ENCODE assay signal across 16 cellular contexts in the genomic region with DNA sequence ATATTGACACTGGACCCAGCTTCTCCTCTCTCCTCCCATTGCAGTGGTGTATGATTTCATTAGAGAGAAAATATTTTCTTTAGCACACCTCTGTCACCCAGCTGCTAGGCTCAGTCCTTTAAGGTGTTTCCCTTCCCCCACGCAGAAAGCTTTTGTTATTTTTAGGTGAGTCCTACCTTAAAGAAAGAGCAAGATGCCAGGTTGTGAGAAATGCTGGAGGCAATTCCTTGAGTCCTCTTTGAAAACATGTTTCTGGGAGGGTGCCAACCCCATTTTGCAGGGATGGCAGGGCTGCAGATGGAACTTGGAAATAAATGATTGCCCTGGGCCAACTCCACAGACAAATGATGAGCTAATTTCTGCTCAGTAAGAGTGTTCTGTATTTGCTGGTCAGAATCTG.
DNase-seq lines count a peak whose midpoint lies in the region; ATAC-seq and TF ChIP-seq lines count a peak whose summit lies in the region.
"Had no signal": no experiment of that assay in that cellular context is flagged by ENCODE, and none has a peak within 500 bp of the region (broad histone marks: within the 10 kb centered on the region; RNA-seq: fewer than 3 reads in every experiment).

No MANE protein-coding gene starts in this region.

- no peak overlapping the region for H3K27ac ChIP-seq in PC-9
- H3K27ac ChIP-seq in left lung: no peak overlapping the region

- CTCF ChIA-PET in PC-9 (lab: Charles Lee): no interaction called here

- no peaks in the 10 kb centered on the region; the same call in 1 of the 2 replicates for H3F3A ChIP-seq in PC-9 (ENCODE audit: insufficient read depth, low read depth)

- H3K4me1 ChIP-seq in PC-9 (replicated peaks; ENCODE audit: insufficient read depth) (peaks cover 18% of the 10 kb centered on the region), left lung (no peaks in the 10 kb centered on the region)

- 0 out of 2 replicates have a peak overlapping the region, but pooled peaks have one; percentile 10 for H3K4me2 ChIP-seq in PC-9
- H3K4me2 ChIP-seq: SK-N-SH had no signal

- no TSS peak for BruUV-seq in PC-9 (replicated peaks; lab: Mats Ljungman, UMichigan)

- no peaks in the 10 kb centered on the region for H4K20me1 ChIP-seq in PC-9 (ENCODE audit: insufficient read depth)

- no peaks in the 10 kb centered on the region for H3K27me3 ChIP-seq in PC-9 (ENCODE audit: insufficient read depth, low read depth)
- H3K27me3 ChIP-seq in left lung: no peaks in the 10 kb centered on the region

- TF ChIP-seq CTCF in PC-9 (conservative IDR thresholded peaks at IDR 0.05) (no peak), left lung (IDR thresholded peaks at IDR 0.05) (no peak)

- H2AFZ ChIP-seq in PC-9: no peak overlapping the region

- H3K79me2 ChIP-seq in PC-9 (ENCODE audit: low read depth): no peaks in the 10 kb centered on the region

- POLR2A ChIA-PET in PC-9 (lab: Charles Lee; ENCODE audit: unreplicated experiment): no interaction called here

- intact Hi-C loops in PC-9 (cut with micrococcal nuclease; ENCODE audit: unreplicated experiment) (loop anchor here (2.0 kb wide), 1 partner anchor 21 kb away; no protein-coding TSS in a partner anchor), left lung (cut with DNase I) (no loop called here)

- peaks cover 5% of the 10 kb centered on the region; the same call in 1 of the 2 replicates for H3K9me3 ChIP-seq in PC-9 (ENCODE audit: insufficient read depth, low read depth)
- H3K9me3 ChIP-seq in left lung: no peaks in the 10 kb centered on the region
- H3K9me3 ChIP-seq: SK-N-SH had no signal

- H3K36me3 ChIP-seq in PC-9 (ENCODE audit: low read depth) (no peaks in the 10 kb centered on the region), left lung (no peaks in the 10 kb centered on the region)

- H3K9me2 ChIP-seq in PC-9 (ENCODE audit: insufficient read depth): no peaks in the 10 kb centered on the region; the same call in 1 of the 2 replicates
- H3K9me2 ChIP-seq: SK-N-SH had no signal

- DNase-seq in DMS79 (lab: John Stamatoyannopoulos, UW) (peak; percentile 21), NCI-H1694 treated with DMSO at 0.1 percent for 48 hours (lab: John Stamatoyannopoulos, UW) (peak; percentile 45), PC-9 (peak; percentile 44 to 65), left lung (no peak), COLO829 (ENCODE audit: low spot score) (no peak)
- DNase-seq: CD4-positive, alpha-beta T cell; IMR-90; Kasumi-1; NCI-H1436; NCI-H524 treated with DMSO at 0.1 percent for 48 hours; NK-92 treated with Interleukin-12 subunit alpha and Interleukin-12 subunit beta, amount 100 ng/mL, for 24 hours; SK-N-SH had no signal

- no peak overlapping the region for H3K4me3 ChIP-seq in PC-9
- H3K4me3 ChIP-seq in left lung: no peak overlapping the region

- peak; percentile 47 for ATAC-seq in esophagus mucosa
- ATAC-seq in HG02884 (IDR thresholded peaks at IDR 0.05; ENCODE audit: unreplicated experiment): no peak
- ATAC-seq in HG03442 (IDR thresholded peaks at IDR 0.05; ENCODE audit: unreplicated experiment): no peak
- no peak for ATAC-seq in left lung
- ATAC-seq: HCT116 had no signal

Comparison
In these comparisons a context has a peak if more than half of its experiments do, and no peak if none do; other contexts are left out.
1. DNase-seq: peak in DMS79 (single experiment), NCI-H1694 treated with DMSO at 0.1 percent for 48 hours (single experiment) and PC-9 (2 of 2); none in left lung (0 of 2) and COLO829 (single experiment).